1 cellular context compared by ENCODE assay signal in genomic region chr6:41527721-41528408, GRCh38.
TF ChIP-seq lines count a peak whose summit lies in the region.

No MANE protein-coding gene starts in this region.

TF ChIP-seq in HepG2, 621 proteins besides CTCF, POLR2A, EP300 and RAD21 (continued from another document and continues in another):
- 0 out of 2 replicates have a peak, but pooled peaks have one; percentile 15 for TF ChIP-seq ZNF33B (CRISPR knock-in tag; IDR thresholded peaks at IDR 0.05)
- TF ChIP-seq RBFOX2 (IDR thresholded peaks at IDR 0.05; ENCODE audit: low read depth, low read length) = no peak
- TF ChIP-seq ZNF292 (CRISPR knock-in tag; IDR thresholded peaks at IDR 0.05; ENCODE audit: borderline replicate concordance, low read depth) = no peak
- TF ChIP-seq TEAD3 (CRISPR knock-in tag; optimal IDR thresholded peaks at IDR 0.05; ENCODE audit: borderline replicate concordance) = no peak
- 0 out of 2 replicates have a peak, but pooled peaks have one; percentile 40 for TF ChIP-seq THYN1 (CRISPR knock-in tag; IDR thresholded peaks at IDR 0.05; ENCODE audit: borderline replicate concordance, low read depth)
- TF ChIP-seq ETS1 (CRISPR knock-in tag; IDR thresholded peaks at IDR 0.05) = no peak
- 0 out of 2 replicates have a peak, but pooled peaks have one; percentile 21 for TF ChIP-seq TARDBP (CRISPR knock-in tag; IDR thresholded peaks at IDR 0.05)
- TF ChIP-seq TP53 (CRISPR knock-in tag; conservative IDR thresholded peaks at IDR 0.05) = no peak
- TF ChIP-seq ZNF484 (CRISPR knock-in tag; IDR thresholded peaks at IDR 0.05; ENCODE audit: borderline replicate concordance, low read depth) = no peak
- no peak for TF ChIP-seq DZIP1 (CRISPR knock-in tag; IDR thresholded peaks at IDR 0.05)
- TF ChIP-seq DNMT1 (CRISPR knock-in tag; IDR thresholded peaks at IDR 0.05) = no peak
- no peak for TF ChIP-seq TOE1 (CRISPR knock-in tag; IDR thresholded peaks at IDR 0.05)
- no peak for TF ChIP-seq REXO4 (CRISPR knock-in tag; IDR thresholded peaks at IDR 0.05; ENCODE audit: borderline replicate concordance)
- no peak for TF ChIP-seq TAF15 (IDR thresholded peaks at IDR 0.05; ENCODE audit: low read depth, low read length, poor library complexity, severe bottlenecking)
- TF ChIP-seq ATAD3A (CRISPR knock-in tag; IDR thresholded peaks at IDR 0.05) = no peak
- no peak for TF ChIP-seq SOX13 (IDR thresholded peaks at IDR 0.05)
- TF ChIP-seq SOX13 (CRISPR knock-in tag; conservative IDR thresholded peaks at IDR 0.05 in 1 of 2, IDR thresholded peaks at IDR 0.05 in 1 of 2) = no peak
- TF ChIP-seq PCBP1 (IDR thresholded peaks at IDR 0.05; ENCODE audit: borderline replicate concordance, low read depth, low read length) = no peak; the same call in 1 of the 2 replicates
- TF ChIP-seq THAP9 (CRISPR knock-in tag; IDR thresholded peaks at IDR 0.05; ENCODE audit: borderline replicate concordance) = no peak
- TF ChIP-seq ZHX1 (CRISPR knock-in tag; IDR thresholded peaks at IDR 0.05; ENCODE audit: low read depth) = no peak
- no peak for TF ChIP-seq ZNF318 (CRISPR knock-in tag; IDR thresholded peaks at IDR 0.05)
- no peak for TF ChIP-seq ARID3A (IDR thresholded peaks at IDR 0.05; ENCODE audit: low read depth, low read length)
- peak; percentile 12; the same call in 1 of the 2 replicates for TF ChIP-seq HOXA3 (CRISPR knock-in tag; IDR thresholded peaks at IDR 0.05)
- TF ChIP-seq TSC22D2 (CRISPR knock-in tag; IDR thresholded peaks at IDR 0.05; ENCODE audit: borderline replicate concordance) = no peak
- TF ChIP-seq ZNF589 (CRISPR knock-in tag; conservative IDR thresholded peaks at IDR 0.05) = no peak
- no peak for TF ChIP-seq FIP1L1 (IDR thresholded peaks at IDR 0.05; ENCODE audit: borderline replicate concordance, insufficient read depth, low read depth, low read length)
- TF ChIP-seq NR1H2 (CRISPR knock-in tag; IDR thresholded peaks at IDR 0.05; ENCODE audit: borderline replicate concordance, low read depth) = no peak
- TF ChIP-seq RNF2 (conservative IDR thresholded peaks at IDR 0.05; ENCODE audit: low read depth) = no peak
- no peak for TF ChIP-seq NFE2L1 (CRISPR knock-in tag; IDR thresholded peaks at IDR 0.05; ENCODE audit: borderline replicate concordance)
- peak; percentile 36; the same call in 1 of the 2 replicates for TF ChIP-seq FOXP4 (CRISPR knock-in tag; IDR thresholded peaks at IDR 0.05)
- no peak for TF ChIP-seq TGIF2 (CRISPR knock-in tag; IDR thresholded peaks at IDR 0.05)
- TF ChIP-seq ZNF24 (IDR thresholded peaks at IDR 0.05) = no peak
- TF ChIP-seq FOXA1 (IDR thresholded peaks at IDR 0.05) = no peak
- peak; percentile 44; the same call in 1 of the 2 replicates for TF ChIP-seq FOXA1 (CRISPR knock-in tag; IDR thresholded peaks at IDR 0.05)
- no peak for TF ChIP-seq ZNF460 (CRISPR knock-in tag; IDR thresholded peaks at IDR 0.05; ENCODE audit: borderline replicate concordance)
- TF ChIP-seq FOXP1 (IDR thresholded peaks at IDR 0.05) = no peak
- no peak for TF ChIP-seq FOXP1 (CRISPR knock-in tag; IDR thresholded peaks at IDR 0.05)
